ENCODE assay signal across 12 cellular contexts in the genomic region with DNA sequence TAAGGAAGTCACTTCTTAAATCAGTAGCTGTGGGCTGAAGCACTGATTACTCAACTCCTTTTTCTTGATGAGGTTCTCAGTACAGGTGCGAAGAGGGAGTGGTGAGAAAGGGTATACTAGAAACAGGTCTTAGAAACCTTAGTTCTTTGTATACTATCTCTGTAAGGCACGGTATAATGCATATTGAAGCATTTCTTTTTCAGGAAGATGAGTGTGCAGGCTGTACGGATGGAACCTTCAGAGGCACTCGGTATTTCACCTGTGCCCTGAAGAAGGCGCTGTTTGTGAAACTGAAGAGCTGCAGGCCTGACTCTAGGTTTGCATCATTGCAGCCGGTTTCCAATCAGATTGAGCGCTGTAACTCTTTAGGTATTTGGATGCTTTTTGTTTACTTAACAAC. TPM values are rescaled to one million over a fixed set of nuclear protein-coding genes. Genes with fewer than 3 reads are reported as not detected.
DNase-seq lines count a peak whose midpoint lies in the region; ATAC-seq, FAIRE-seq and TF ChIP-seq lines count a peak whose summit lies in the region.
"Had no signal": no experiment of that assay in that cellular context is flagged by ENCODE, and none has a peak within 500 bp of the region (broad histone marks: within the 10 kb centered on the region; RNA-seq: fewer than 3 reads in every experiment).

No MANE protein-coding gene starts in this region.

- peak overlapping the region; percentile 77 for H3K27ac Mint-ChIP-seq in activated CD4-positive, alpha-beta T cell treated with anti-CD3 and anti-CD28 coated beads, Interleukin-2, amount 10 ng/mL, durations not matched to agents 7 days and 5 days
- peak overlapping the region; percentile 31 to 91 (median 86) for H3K27ac Mint-ChIP-seq in naive thymus-derived CD8-positive, alpha-beta T cell

- H3K4me3 ChIP-seq in NB4 (ENCODE audit: low read depth, low read length) (no peak overlapping the region), cardiac fibroblast (replicated peaks in 1 of 2; ENCODE audit: low read depth in 2 of 2, low read length in 2 of 2) (no peak overlapping the region), small intestine (ENCODE audit: low read depth in 1 of 2, low read length in 2 of 2) (no peak overlapping the region)
- H3K4me3 ChIP-seq: thyroid gland had no signal

- TF ChIP-seq CTCF in NB4 (IDR thresholded peaks at IDR 0.05; ENCODE audit: low read depth, low read length) (peak; percentile 30), cardiac fibroblast (IDR thresholded peaks at IDR 0.05; ENCODE audit: low read depth, low read length) (peak; percentile 3)

- ATAC-seq in naive thymus-derived CD8-positive, alpha-beta T cell = peak in 1 of 2 donors; percentile 68
- ATAC-seq in GM21529 (IDR thresholded peaks at IDR 0.05; ENCODE audit: unreplicated experiment) = no peak

- peaks cover 44% of the 10 kb centered on the region for H3K4me1 Mint-ChIP-seq in activated CD4-positive, alpha-beta T cell treated with anti-CD3 and anti-CD28 coated beads, Interleukin-2, amount 10 ng/mL, durations not matched to agents 7 days and 5 days
- peaks cover 16 to 50% (median 40%) of the 10 kb centered on the region in 4 donors for H3K4me1 Mint-ChIP-seq in naive thymus-derived CD8-positive, alpha-beta T cell

- H3K4me3 Mint-ChIP-seq in activated CD4-positive, alpha-beta T cell treated with anti-CD3 and anti-CD28 coated beads, Interleukin-2, amount 10 ng/mL, durations not matched to agents 7 days and 5 days = no peak overlapping the region
- peak overlapping the region in 8 of 10 donors; percentile 20 to 50 (median 34) for H3K4me3 Mint-ChIP-seq in naive thymus-derived CD8-positive, alpha-beta T cell

- H3K27me3 ChIP-seq in small intestine (ENCODE audit: control insufficient read depth in 2 of 2, insufficient read depth in 2 of 2, low read length in 2 of 2) = no peaks in the 10 kb centered on the region
- H3K27me3 ChIP-seq: thyroid gland had no signal

- no peaks in the 10 kb centered on the region for H3K4me1 ChIP-seq in small intestine (ENCODE audit: control insufficient read depth in 2 of 2, insufficient read depth in 1 of 2, low read depth in 1 of 2, low read length in 1 of 2)
- H3K4me1 ChIP-seq: thyroid gland had no signal

- 85 to 95% (median 91%) methylated on average over 7 of the region's 7 CpGs for WGBS in small intestine, 3 donors

- POLR2A ChIA-PET in activated CD4-positive, alpha-beta T cell treated with anti-CD3 and anti-CD28 coated beads, Interleukin-2, amount 10 ng/mL, durations not matched to agents 7 days and 5 days (lab: Charles Lee) = no interaction called here
- POLR2A ChIA-PET in naive thymus-derived CD8-positive, alpha-beta T cell (lab: Charles Lee) = no interaction called here

- FAIRE-seq in small intestine (lab: Jason Lieb, UNC) = no peak

- H3K9me3 ChIP-seq in small intestine (ENCODE audit: control insufficient read depth, low read depth) = no peaks in the 10 kb centered on the region
- H3K9me3 ChIP-seq: thyroid gland had no signal

- no peak for TF ChIP-seq POLR2A in NB4 (IDR thresholded peaks at IDR 0.05; ENCODE audit: extremely low read depth, insufficient read length)

- no peaks in the 10 kb centered on the region for H3K27me3 Mint-ChIP-seq in activated CD4-positive, alpha-beta T cell treated with anti-CD3 and anti-CD28 coated beads, Interleukin-2, amount 10 ng/mL, durations not matched to agents 7 days and 5 days
- H3K27me3 Mint-ChIP-seq in naive thymus-derived CD8-positive, alpha-beta T cell = no peaks in the 10 kb centered on the region

- no peaks in the 10 kb centered on the region for H3K9me3 Mint-ChIP-seq in activated CD4-positive, alpha-beta T cell treated with anti-CD3 and anti-CD28 coated beads, Interleukin-2, amount 10 ng/mL, durations not matched to agents 7 days and 5 days
- H3K9me3 Mint-ChIP-seq in naive thymus-derived CD8-positive, alpha-beta T cell = no peaks in the 10 kb centered on the region

- no peak for DNase-seq in activated CD4-positive, alpha-beta T cell treated with anti-CD3 and anti-CD28 coated beads, Interleukin-2, amount 10 ng/mL, durations not matched to agents 7 days and 5 days
- DNase-seq in activated CD4-positive, alpha-beta T cell treated with anti-CD3 and anti-CD28 coated beads for 1 hour = no peak
- DNase-seq in NB4 (ENCODE audit: low read depth) = peak; percentile 9
- no peak for DNase-seq in cardiac fibroblast (ENCODE audit: low read depth in 2 of 2)
- no peak for DNase-seq in naive thymus-derived CD8-positive, alpha-beta T cell
- DNase-seq in small intestine = no peak
- no peak for DNase-seq in DMS153 (lab: John Stamatoyannopoulos, UW)
- DNase-seq: activated effector memory CD4-positive, alpha-beta T cell treated with Interleukin-2 at 50 U/mL for 16 hours; NCI-H1092; T-helper 9 cell; thyroid gland had no signal

- peaks cover 73% of the 10 kb centered on the region for H3K36me3 Mint-ChIP-seq in activated CD4-positive, alpha-beta T cell treated with anti-CD3 and anti-CD28 coated beads, Interleukin-2, amount 10 ng/mL, durations not matched to agents 7 days and 5 days (ENCODE audit: low read depth)
- H3K36me3 Mint-ChIP-seq in naive thymus-derived CD8-positive, alpha-beta T cell = peaks cover 28 to 91% (median 41%) of the 10 kb centered on the region in 3 donors

- H3K36me3 ChIP-seq in small intestine (ENCODE audit: control insufficient read depth in 2 of 2, insufficient read depth in 2 of 2, low read length in 2 of 2) = peaks cover 5 to 9% of the 10 kb centered on the region in 2 donors

- peak overlapping the region in 1 of 2 donors; percentile 73 for H3K27ac ChIP-seq in small intestine (ENCODE audit: low read depth in 1 of 2, low read length in 1 of 2)
- H3K27ac ChIP-seq: thyroid gland had no signal

- CTCF ChIA-PET in activated CD4-positive, alpha-beta T cell treated with anti-CD3 and anti-CD28 coated beads, Interleukin-2, amount 10 ng/mL, durations not matched to agents 7 days and 5 days (lab: Charles Lee) = interaction anchor here (1.1 to 1.8 kb wide), 3 partner anchors 16 to 103 kb away, joined by 3 to 7 read pairs (median 5); no protein-coding TSS in a partner anchor

RNA-seq across cellular contexts. Expression of a gene that starts 39.2 kb away (rescaled TPM):
- 100 to 1,000 TPM; 200 to 222 TPM for total RNA-seq in activated CD4-positive, alpha-beta T cell treated with anti-CD3 and anti-CD28 coated beads, Interleukin-2, amount 10 ng/mL, durations not matched to agents 7 days and 5 days
- 100 to 1,000 TPM; 195 to 203 TPM for total RNA-seq in naive thymus-derived CD8-positive, alpha-beta T cell
- 100 to 1,000 TPM; 106 to 131 (median 107) TPM for polyA plus RNA-seq in naive thymus-derived CD8-positive, alpha-beta T cell
- 1 to 10 TPM; 6.0 to 7.8 (median 7.4) TPM for polyA plus RNA-seq in small intestine
